In the genomic region with DNA sequence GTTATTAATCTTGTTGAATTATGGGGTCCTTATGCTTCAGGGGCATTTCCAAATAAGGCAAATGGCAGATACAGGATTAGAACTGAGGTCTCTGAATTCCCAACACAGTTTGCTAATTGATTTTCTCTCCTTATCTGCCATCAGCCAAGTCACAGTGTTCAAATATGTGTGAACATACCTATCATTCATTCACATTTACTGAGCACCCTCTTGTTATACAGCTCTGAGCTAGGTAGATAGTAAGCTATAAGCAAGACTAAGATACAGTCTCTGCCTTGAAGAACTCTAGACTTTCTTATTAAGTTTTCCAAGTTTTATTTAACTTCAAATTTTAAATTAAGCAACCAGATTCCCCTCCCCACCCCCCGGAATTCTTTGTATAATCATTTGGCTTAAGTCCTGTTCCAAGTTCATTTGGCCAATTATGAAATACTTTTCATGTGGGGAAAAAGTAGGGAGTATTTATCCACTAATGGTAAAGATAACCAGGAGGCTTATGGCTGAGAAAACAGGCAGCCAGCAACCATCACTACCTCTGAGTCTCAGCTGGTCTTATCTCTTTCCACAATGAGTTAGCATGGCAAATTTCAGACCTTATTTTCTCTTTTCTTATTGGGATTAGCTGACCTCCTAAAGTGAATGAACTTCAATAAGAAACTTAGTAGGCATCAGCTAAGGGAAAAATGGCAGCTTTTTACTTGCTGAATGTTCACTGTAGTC, we compare ENCODE assay signal across 24 cellular contexts. TPM values are rescaled to one million over a fixed set of nuclear protein-coding genes. Genes with fewer than 3 reads are reported as not detected.
"Had no signal": no experiment of that assay in that cellular context is flagged by ENCODE, and none has a peak within 500 bp of the region (broad histone marks: within the 10 kb centered on the region; RNA-seq: fewer than 3 reads in every experiment).

No MANE protein-coding gene starts in this region.

- DNase-seq: activated CD4-positive, alpha-beta T cell treated with anti-CD3 and anti-CD28 coated beads, Interleukin-2, amount 10 ng/mL, durations not matched to agents 7 days and 5 days; activated CD8-positive, alpha-beta T cell treated with anti-CD3 and anti-CD28 coated beads, Interleukin-2, amount 10 ng/mL, durations not matched to agents 7 days and 5 days; activated gamma-delta T cell treated with Interleukin-2 at 50 U/mL for 16 hours; colonic mucosa; dorsolateral prefrontal cortex; effector memory CD8-positive, alpha-beta T cell; heart left ventricle; naive thymus-derived CD8-positive, alpha-beta T cell; stimulated activated CD4-positive, alpha-beta T cell treated with anti-CD3 and anti-CD28 coated beads, Interleukin-12 subunit alpha, Interleukin-12 subunit beta, amount 100 ng/mL, for 4 hours; stimulated activated CD4-positive, alpha-beta T cell treated with anti-CD3 and anti-CD28 coated beads, Interleukin-4, amount 100 ng/mL, for 4 hours; stimulated activated naive CD8-positive, alpha-beta T cell treated with anti-CD3 and anti-CD28 coated beads, Interleukin-15, Interleukin-2, amounts not matched to agents 100 U/mL and 50 U/mL, for 24 hours; substantia nigra; T-helper 9 cell; thyroid gland had no signal

- ATAC-seq: activated CD4-positive, CD25-positive, alpha-beta regulatory T cell treated with anti-CD3 and anti-CD28 coated beads, Interleukin-2, amount 50 U/mL, for 24 hours; activated CD8-positive, alpha-beta T cell treated with anti-CD3 and anti-CD28 coated beads, Interleukin-2, amount 10 ng/mL, durations not matched to agents 7 days and 5 days; effector memory CD8-positive, alpha-beta T cell; heart left ventricle; naive thymus-derived CD8-positive, alpha-beta T cell; stimulated activated naive CD8-positive, alpha-beta T cell treated with anti-CD3 and anti-CD28 coated beads, Interleukin-15, Interleukin-2, amounts not matched to agents 100 U/mL and 50 U/mL, for 24 hours had no signal

- H3K4me1 ChIP-seq: colonic mucosa, neural progenitor cell had no signal

- FAIRE-seq: astrocyte, endothelial cell of umbilical vein, islet of Langerhans had no signal

- H3K27me3 ChIP-seq: colonic mucosa, dorsolateral prefrontal cortex, esophagus muscularis mucosa, heart left ventricle, neural progenitor cell, right atrium auricular region, thyroid gland had no signal

- H3K27ac ChIP-seq: colonic mucosa, neural progenitor cell, VCaP had no signal

- H3K9me3 ChIP-seq: colonic mucosa, esophagus muscularis mucosa, heart left ventricle, right atrium auricular region, thyroid gland had no signal

- H3K4me2 ChIP-seq: neural progenitor cell had no signal

- H3K36me3 ChIP-seq: colonic mucosa, neural progenitor cell had no signal

- H3K4me3 ChIP-seq: colonic mucosa, dorsolateral prefrontal cortex, esophagus muscularis mucosa, heart left ventricle, lung, neural progenitor cell, right atrium auricular region, thyroid gland had no signal

RNA-seq across cellular contexts. Expression of gene CORO6, which starts 31.4 kb away (rescaled TPM):
- total RNA-seq: progenitor cell of endocrine pancreas had no signal
